Comparison of ENCODE assay signal across 16 cellular contexts in genomic region chr14:23529016-23529740, GRCh38. TPM values are rescaled to one million over a fixed set of nuclear protein-coding genes. Genes with fewer than 3 reads are reported as not detected.
DNase-seq lines count a peak whose midpoint lies in the region; ATAC-seq and TF ChIP-seq lines count a peak whose summit lies in the region.
"Had no signal": no experiment of that assay in that cellular context is flagged by ENCODE, and none has a peak within 500 bp of the region (broad histone marks: within the 10 kb centered on the region; RNA-seq: fewer than 3 reads in every experiment).

No MANE protein-coding gene starts in this region.

- no peak overlapping the region for H3K4me3 Mint-ChIP-seq in WTC11
- H3K4me3 Mint-ChIP-seq in type B pancreatic cell, result no peak overlapping the region
- no peak overlapping the region for H3K4me3 Mint-ChIP-seq in activated CD4-positive, alpha-beta memory T cell treated with anti-CD3 and anti-CD28 coated beads for 36 hours
- H3K4me3 Mint-ChIP-seq: CD4-positive, alpha-beta T cell had no signal

- H3K36me3 Mint-ChIP-seq in WTC11, result peaks cover 67% of the 10 kb centered on the region
- H3K36me3 Mint-ChIP-seq in type B pancreatic cell, result peaks cover 6% of the 10 kb centered on the region
- no peaks in the 10 kb centered on the region for H3K36me3 Mint-ChIP-seq in activated CD4-positive, alpha-beta memory T cell treated with anti-CD3 and anti-CD28 coated beads for 36 hours

- H3K27me3 ChIP-seq in foreskin keratinocyte (no peaks in the 10 kb centered on the region), osteoblast (ENCODE audit: insufficient read depth, low read length) (no peaks in the 10 kb centered on the region)

- H3K27ac Mint-ChIP-seq in WTC11 (peak overlapping the region; percentile 75), type B pancreatic cell (peak overlapping the region; percentile 15)
- no peak overlapping the region for H3K27ac Mint-ChIP-seq in activated CD4-positive, alpha-beta memory T cell treated with anti-CD3 and anti-CD28 coated beads for 36 hours
- H3K27ac Mint-ChIP-seq: CD4-positive, alpha-beta T cell had no signal

- H2AFZ ChIP-seq in osteoblast (ENCODE audit: low read length), result no peak overlapping the region

- H4K20me1 ChIP-seq in osteoblast (ENCODE audit: insufficient read depth, low read length), result no peaks in the 10 kb centered on the region

- intact Hi-C loops in activated CD4-positive, alpha-beta memory T cell treated with anti-CD3 and anti-CD28 coated beads for 36 hours (cut with micrococcal nuclease), result no loop called here

- no peak overlapping the region for H3K4me3 ChIP-seq in osteoblast (ENCODE audit: insufficient read depth, low read length)
- H3K4me3 ChIP-seq: K562 had no signal

- H3K27me3 Mint-ChIP-seq in WTC11 (ENCODE audit: low read depth) (no peaks in the 10 kb centered on the region; the same call in 1 of the 2 replicates), type B pancreatic cell (no peaks in the 10 kb centered on the region)
- no peaks in the 10 kb centered on the region for H3K27me3 Mint-ChIP-seq in activated CD4-positive, alpha-beta memory T cell treated with anti-CD3 and anti-CD28 coated beads for 36 hours
- H3K27me3 Mint-ChIP-seq: CD4-positive, alpha-beta T cell had no signal

- H3K4me1 Mint-ChIP-seq in WTC11 (peaks cover 49% of the 10 kb centered on the region), type B pancreatic cell (ENCODE audit: unreplicated experiment) (peaks cover 16% of the 10 kb centered on the region)
- no peaks in the 10 kb centered on the region for H3K4me1 Mint-ChIP-seq in activated CD4-positive, alpha-beta memory T cell treated with anti-CD3 and anti-CD28 coated beads for 36 hours (ENCODE audit: low read depth)

- ATAC-seq in WTC11 (no peak), foreskin keratinocyte (peak; percentile 13), HG02970 (IDR thresholded peaks at IDR 0.05; ENCODE audit: low FRiP score, unreplicated experiment) (no peak)

- POLR2A ChIA-PET in WTC11 (lab: Charles Lee), result interaction anchor here (0.9 to 4.7 kb wide), 4 partner anchors 9 to 529 kb away, joined by 3 to 36 read pairs (median 4); partner anchors contain the start of gene THTPA
- POLR2A ChIA-PET in activated CD4-positive, alpha-beta memory T cell treated with anti-CD3 and anti-CD28 coated beads for 36 hours (lab: Charles Lee), result no interaction called here

- H3K9me3 Mint-ChIP-seq in WTC11 (no peaks in the 10 kb centered on the region), type B pancreatic cell (no peaks in the 10 kb centered on the region)
- H3K9me3 Mint-ChIP-seq in activated CD4-positive, alpha-beta memory T cell treated with anti-CD3 and anti-CD28 coated beads for 36 hours, result no peaks in the 10 kb centered on the region
- H3K9me3 Mint-ChIP-seq: CD4-positive, alpha-beta T cell had no signal

- CTCF ChIA-PET in WTC11 (lab: Charles Lee), result interaction anchor here (1.1 to 6.7 kb wide), 15 partner anchors 9 to 60 kb away, joined by 3 to 117 read pairs (median 8); no protein-coding TSS in a partner anchor
- CTCF ChIA-PET in activated CD4-positive, alpha-beta memory T cell treated with anti-CD3 and anti-CD28 coated beads for 36 hours (lab: Charles Lee), result interaction anchor here (1.1 to 2.1 kb wide), 3 partner anchors 10 to 31 kb away, joined by 3 to 14 read pairs (median 3); no protein-coding TSS in a partner anchor

- no peaks in the 10 kb centered on the region for H3K4me1 ChIP-seq in foreskin keratinocyte
- H3K4me1 ChIP-seq in osteoblast (ENCODE audit: insufficient read depth, low read length), result no peaks in the 10 kb centered on the region

- no peaks in the 10 kb centered on the region for H3K79me2 ChIP-seq in osteoblast (ENCODE audit: insufficient read depth, low read length)

- H3K4me2 ChIP-seq in osteoblast (ENCODE audit: insufficient read depth, low read length), result no peak overlapping the region

- no peaks in the 10 kb centered on the region for H3K9me3 ChIP-seq in osteoblast (ENCODE audit: low read depth, low read length)

- no peak for DNase-seq in WTC11 (ENCODE audit: low spot score)
- DNase-seq in foreskin keratinocyte, result no peak
- peak; percentile 68 for DNase-seq in osteoblast (ENCODE audit: insufficient read length, low spot score, missing footprints)
- DNase-seq in type B pancreatic cell (ENCODE audit: extremely low spot score, unreplicated experiment), result no peak
- no peak for DNase-seq in activated CD4-positive, CD25-positive, alpha-beta regulatory T cell (lab: John Stamatoyannopoulos, UW)
- DNase-seq in activated CD4-positive, alpha-beta memory T cell treated with anti-CD3 and anti-CD28 coated beads for 36 hours, result no peak
- DNase-seq: ACHN; CD4-positive, alpha-beta T cell; HCEC 1CT; NCI-H146; NCI-H226 had no signal

- H3K27ac ChIP-seq in foreskin keratinocyte (no peak overlapping the region), osteoblast (ENCODE audit: low read depth, low read length) (no peak overlapping the region)
- H3K27ac ChIP-seq: HL-60 had no signal

- no peak for TF ChIP-seq CTCF in WTC11 (IDR thresholded peaks at IDR 0.05)
- TF ChIP-seq CTCF in foreskin keratinocyte (conservative IDR thresholded peaks at IDR 0.05), result no peak
- no peak for TF ChIP-seq CTCF in osteoblast (IDR thresholded peaks at IDR 0.05; ENCODE audit: extremely low read depth, low read depth, low read length)
- TF ChIP-seq CTCF in type B pancreatic cell (conservative IDR thresholded peaks at IDR 0.05), result no peak

- peaks cover 3% of the 10 kb centered on the region for H3K36me3 ChIP-seq in osteoblast (ENCODE audit: insufficient read depth, low read length)

TF ChIP-seq in WTC11, 78 proteins besides CTCF, POLR2A, EP300 and RAD21 (continues in another document):
- TF ChIP-seq OVOL2 (CRISPR knock-in tag; IDR thresholded peaks at IDR 0.05; ENCODE audit: borderline replicate concordance) (no peak), ATF1 (CRISPR knock-in tag; IDR thresholded peaks at IDR 0.05) (no peak), FOXJ3 (CRISPR knock-in tag; IDR thresholded peaks at IDR 0.05; ENCODE audit: borderline replicate concordance) (no peak), NR2C2 (CRISPR knock-in tag; IDR thresholded peaks at IDR 0.05) (no peak), NFATC4 (CRISPR knock-in tag; IDR thresholded peaks at IDR 0.05) (no peak), ZNF416 (CRISPR knock-in tag; IDR thresholded peaks at IDR 0.05) (no peak), ZNF671 (CRISPR knock-in tag; IDR thresholded peaks at IDR 0.05) (no peak)
- TF ChIP-seq, protein P1, sequence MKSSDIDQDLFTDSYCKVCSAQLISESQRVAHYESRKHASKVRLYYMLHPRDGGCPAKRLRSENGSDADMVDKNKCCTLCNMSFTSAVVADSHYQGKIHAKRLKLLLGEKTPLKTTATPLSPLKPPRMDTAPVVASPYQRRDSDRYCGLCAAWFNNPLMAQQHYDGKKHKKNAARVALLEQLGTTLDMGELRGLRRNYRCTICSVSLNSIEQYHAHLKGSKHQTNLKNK (CRISPR knock-in tag; IDR thresholded peaks at IDR 0.05), result no peak
- TF ChIP-seq, protein P2, sequence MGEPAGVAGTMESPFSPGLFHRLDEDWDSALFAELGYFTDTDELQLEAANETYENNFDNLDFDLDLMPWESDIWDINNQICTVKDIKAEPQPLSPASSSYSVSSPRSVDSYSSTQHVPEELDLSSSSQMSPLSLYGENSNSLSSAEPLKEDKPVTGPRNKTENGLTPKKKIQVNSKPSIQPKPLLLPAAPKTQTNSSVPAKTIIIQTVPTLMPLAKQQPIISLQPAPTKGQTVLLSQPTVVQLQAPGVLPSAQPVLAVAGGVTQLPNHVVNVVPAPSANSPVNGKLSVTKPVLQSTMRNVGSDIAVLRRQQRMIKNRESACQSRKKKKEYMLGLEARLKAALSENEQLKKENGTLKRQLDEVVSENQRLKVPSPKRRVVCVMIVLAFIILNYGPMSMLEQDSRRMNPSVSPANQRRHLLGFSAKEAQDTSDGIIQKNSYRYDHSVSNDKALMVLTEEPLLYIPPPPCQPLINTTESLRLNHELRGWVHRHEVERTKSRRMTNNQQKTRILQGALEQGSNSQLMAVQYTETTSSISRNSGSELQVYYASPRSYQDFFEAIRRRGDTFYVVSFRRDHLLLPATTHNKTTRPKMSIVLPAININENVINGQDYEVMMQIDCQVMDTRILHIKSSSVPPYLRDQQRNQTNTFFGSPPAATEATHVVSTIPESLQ (CRISPR knock-in tag; IDR thresholded peaks at IDR 0.05), result no peak

RNA-seq across cellular contexts. Expression of gene ZFHX2, which starts 22.4 kb away (rescaled TPM):
- total RNA-seq in WTC11 (2021) (16.4 to 26.2 TPM (median 25.7 TPM) in 3 replicates), foreskin keratinocyte (0.32 and 0.44 TPM in 2 replicates), osteoblast (0.59 and 0.72 TPM in 2 replicates), type B pancreatic cell (ENCODE audit: low replicate concordance) (5.6 and 11.1 TPM in 2 replicates)
- polyA plus RNA-seq in foreskin keratinocyte, result 0.33 and 0.76 TPM in 2 replicates
- total RNA-seq in activated CD4-positive, alpha-beta memory T cell treated with anti-CD3 and anti-CD28 coated beads for 36 hours, result 1 to 10 TPM; 1.2 to 1.4 TPM

RNA-seq across cellular contexts. Expression of gene THTPA, which starts 26.9 kb away (rescaled TPM):
- total RNA-seq in WTC11 (2021) (20.0 to 26.2 TPM (median 25.4 TPM) in 3 replicates), foreskin keratinocyte (4.0 and 6.0 TPM in 2 replicates), osteoblast (27.4 and 27.5 TPM in 2 replicates), type B pancreatic cell (ENCODE audit: low replicate concordance) (14.3 and 16.4 TPM in 2 replicates)
- polyA plus RNA-seq in foreskin keratinocyte, result 6.5 and 7.5 TPM in 2 replicates
- 1 to 10 TPM; 7.7 to 8.2 TPM for total RNA-seq in activated CD4-positive, alpha-beta memory T cell treated with anti-CD3 and anti-CD28 coated beads for 36 hours

RNA-seq across cellular contexts. Expression of gene AP1G2, which starts 38.4 kb away (rescaled TPM):
- total RNA-seq in WTC11 (2021) (108 to 122 TPM (median 115 TPM) in 3 replicates), foreskin keratinocyte (79.0 and 80.6 TPM in 2 replicates), osteoblast (7.7 and 10.9 TPM in 2 replicates), type B pancreatic cell (ENCODE audit: low replicate concordance) (156 and 170 TPM in 2 replicates)
- polyA plus RNA-seq in foreskin keratinocyte, result 89.8 and 91.1 TPM in 2 replicates
- 100 to 1,000 TPM; 182 to 190 TPM for total RNA-seq in activated CD4-positive, alpha-beta memory T cell treated with anti-CD3 and anti-CD28 coated beads for 36 hours

RNA-seq across cellular contexts. Expression of gene JPH4, which starts 49.4 kb away (rescaled TPM):
- total RNA-seq in WTC11 (2021) (50.1 to 62.0 TPM (median 60.0 TPM) in 3 replicates), foreskin keratinocyte (not detected in 2 replicates), osteoblast (not detected in 2 replicates), type B pancreatic cell (ENCODE audit: low replicate concordance) (0.33 and 8.3 TPM in 2 replicates)
- polyA plus RNA-seq in foreskin keratinocyte, result 0.02 TPM in 1 of 2 replicates, not detected in the other
- total RNA-seq in activated CD4-positive, alpha-beta memory T cell treated with anti-CD3 and anti-CD28 coated beads for 36 hours, result under 1 TPM in 1 of 2 experiments, not detected in 1; 0.12 TPM
- total RNA-seq: Calu3; CD4-positive, alpha-beta T cell; PC-3 had no signal

RNA-seq across cellular contexts. Expression of gene NGDN, which starts 59.7 kb away (rescaled TPM):
- total RNA-seq in WTC11 (2021) (37.4 to 45.5 TPM (median 43.3 TPM) in 3 replicates), foreskin keratinocyte (43.1 and 50.7 TPM in 2 replicates), osteoblast (37.4 and 49.6 TPM in 2 replicates), type B pancreatic cell (ENCODE audit: low replicate concordance) (36.5 and 51.1 TPM in 2 replicates)
- polyA plus RNA-seq in foreskin keratinocyte, result 38.4 and 48.2 TPM in 2 replicates
- total RNA-seq in activated CD4-positive, alpha-beta memory T cell treated with anti-CD3 and anti-CD28 coated beads for 36 hours, result 10 to 100 TPM; 42.1 to 44.1 TPM
